Comparison of ENCODE assay signal across 37 cellular contexts in genomic region chr10:10714327-10714726, GRCh38.
"Had no signal": no experiment of that assay in that cellular context is flagged by ENCODE, and none has a peak within 500 bp of the region (broad histone marks: within the 10 kb centered on the region; RNA-seq: fewer than 3 reads in every experiment).

No MANE protein-coding gene starts in this region.

- H3K27ac ChIP-seq: adrenal gland, ascending aorta, body of pancreas, brain microvascular endothelial cell, breast epithelium, cardiac muscle cell had no signal

- DNase-seq: activated effector memory CD4-positive, alpha-beta T cell treated with anti-CD3 and anti-CD28 coated beads, Interleukin-2, amount 50 U/mL, for 16 hours; activated effector memory CD4-positive, alpha-beta T cell treated with Interleukin-2 at 50 U/mL for 16 hours; activated gamma-delta T cell; activated gamma-delta T cell treated with Interleukin-2 at 50 U/mL for 16 hours; activated naive CD4-positive, alpha-beta T cell; activated naive CD4-positive, alpha-beta T cell treated with anti-CD3 and anti-CD28 coated beads for 36 hours; activated naive CD4-positive, alpha-beta T cell treated with anti-CD3 and anti-CD28 coated beads, Interleukin-2, amount 10 ng/mL, durations not matched to agents 7 days and 5 days; activated naive CD4-positive, alpha-beta T cell treated with anti-CD3 and anti-CD28 coated beads, Interleukin-2, amount 50 U/mL, for 16 hours; activated naive CD4-positive, alpha-beta T cell treated with Interleukin-2 at 50 U/mL for 16 hours; activated naive CD8-positive, alpha-beta T cell treated with anti-CD3 and anti-CD28 coated beads for 36 hours; activated naive CD8-positive, alpha-beta T cell treated with anti-CD3 and anti-CD28 coated beads, Interleukin-2, amount 10 ng/mL, durations not matched to agents 7 days and 5 days; activated naive CD8-positive, alpha-beta T cell treated with anti-CD3 and anti-CD28 coated beads, Interleukin-2, amount 50 U/mL, for 24 hours; activated T-cell treated with anti-CD3 and anti-CD28 coated beads, Interleukin-2, amount 50 U/mL, for 24 hours; activated T-cell treated with anti-CD3 and anti-CD28 coated beads, Interleukin-2, amount 50 U/mL, for 4 hours; activated T-cell treated with anti-CD3 and anti-CD28 coated beads, Interleukin-2, amount 50 U/mL, for 48 hours; activated T-cell treated with anti-CD3 and anti-CD28 coated beads, Interleukin-2, amount 50 U/mL, for 72 hours; adrenal gland; amniotic stem cell; amygdala; anterior cingulate cortex; aorta; body of pancreas; brain microvascular endothelial cell; caudate nucleus; central memory CD4-positive, alpha-beta T cell; cerebellar nuclear complex had no signal

- H3K4me1 ChIP-seq: adrenal gland, ascending aorta, body of pancreas, breast epithelium had no signal

- H3K9me3 Mint-ChIP-seq: activated naive CD4-positive, alpha-beta T cell treated with anti-CD3 and anti-CD28 coated beads for 36 hours; activated naive CD4-positive, alpha-beta T cell treated with anti-CD3 and anti-CD28 coated beads, Interleukin-2, amount 10 ng/mL, durations not matched to agents 7 days and 5 days; activated naive CD4-positive, alpha-beta T cell treated with anti-CD3 and anti-CD28 coated beads, Interleukin-2, amount 50 U/mL, for 24 hours; activated naive CD8-positive, alpha-beta T cell treated with anti-CD3 and anti-CD28 coated beads for 36 hours; activated naive CD8-positive, alpha-beta T cell treated with anti-CD3 and anti-CD28 coated beads, Interleukin-2, amount 50 U/mL, for 24 hours; activated T-cell treated with anti-CD3 and anti-CD28 coated beads, Interleukin-2, amount 50 U/mL, for 24 hours; activated T-cell treated with anti-CD3 and anti-CD28 coated beads, Interleukin-2, amount 50 U/mL, for 4 hours; activated T-cell treated with anti-CD3 and anti-CD28 coated beads, Interleukin-2, amount 50 U/mL, for 72 hours; activated T-helper 1 cell treated with anti-CD3 and anti-CD28 coated beads, Interleukin-12 subunit alpha, Interleukin-12 subunit beta, Interleukin-2, Interleukin-4 antibody, amounts not matched to agents 30 ng/mL and 10 ng/mL and 1 ng/mL, durations not matched to agents 14 hours and 24 hours and 36 hours; activated T-helper 17 cell treated with anti-CD3 and anti-CD28 coated beads, Interleukin-2, amount 50 U/mL, for 72 hours; activated T-helper 2 cell treated with anti-CD3 and anti-CD28 coated beads, Interferon-gamma antibody, Interleukin-2, Interleukin-4, amounts not matched to agents 10 μg/mL and 5 μg/mL and 100 μg/mL, durations not matched to agents 14 hours and 24 hours and 36 hours had no signal

- H3K36me3 ChIP-seq: adrenal gland, ascending aorta, brain microvascular endothelial cell, breast epithelium, cardiac muscle cell had no signal

- H3K4me1 Mint-ChIP-seq: activated naive CD4-positive, alpha-beta T cell treated with anti-CD3 and anti-CD28 coated beads, Interleukin-2, amount 10 ng/mL, durations not matched to agents 7 days and 5 days; activated naive CD4-positive, alpha-beta T cell treated with anti-CD3 and anti-CD28 coated beads, Interleukin-2, amount 50 U/mL, for 24 hours; activated naive CD8-positive, alpha-beta T cell treated with anti-CD3 and anti-CD28 coated beads for 36 hours; activated naive CD8-positive, alpha-beta T cell treated with anti-CD3 and anti-CD28 coated beads, Interleukin-2, amount 10 ng/mL, durations not matched to agents 7 days and 5 days; activated naive CD8-positive, alpha-beta T cell treated with anti-CD3 and anti-CD28 coated beads, Interleukin-2, amount 50 U/mL, for 24 hours; activated T-helper 17 cell treated with anti-CD3 and anti-CD28 coated beads, Interleukin-2, amount 50 U/mL, for 72 hours; central memory CD8-positive, alpha-beta T cell had no signal

- H3K9me3 ChIP-seq: adrenal gland, ascending aorta, body of pancreas, breast epithelium had no signal

- H3K4me3 ChIP-seq: adrenal gland, ascending aorta, body of pancreas, breast epithelium, cardiac muscle cell had no signal

- ATAC-seq: activated naive CD4-positive, alpha-beta T cell treated with anti-CD3 and anti-CD28 coated beads, Interleukin-2, amount 50 U/mL, for 72 hours; activated naive CD8-positive, alpha-beta T cell treated with anti-CD3 and anti-CD28 coated beads, Interleukin-2, amount 50 U/mL, for 24 hours; activated T-cell treated with anti-CD3 and anti-CD28 coated beads, Interleukin-2, amount 50 U/mL, for 4 hours; activated T-cell treated with anti-CD3 and anti-CD28 coated beads, Interleukin-2, amount 50 U/mL, for 72 hours; activated T-helper 17 cell treated with anti-CD3 and anti-CD28 coated beads, Interleukin-2, amount 50 U/mL, for 72 hours; body of pancreas had no signal

- H3K4me3 Mint-ChIP-seq: activated naive CD4-positive, alpha-beta T cell treated with anti-CD3 and anti-CD28 coated beads for 36 hours; activated naive CD4-positive, alpha-beta T cell treated with anti-CD3 and anti-CD28 coated beads, Interleukin-2, amount 10 ng/mL, durations not matched to agents 7 days and 5 days; activated naive CD4-positive, alpha-beta T cell treated with anti-CD3 and anti-CD28 coated beads, Interleukin-2, amount 50 U/mL, for 24 hours; activated naive CD8-positive, alpha-beta T cell; activated naive CD8-positive, alpha-beta T cell treated with anti-CD3 and anti-CD28 coated beads for 36 hours; activated naive CD8-positive, alpha-beta T cell treated with anti-CD3 and anti-CD28 coated beads, Interleukin-2, amount 10 ng/mL, durations not matched to agents 7 days and 5 days; activated naive CD8-positive, alpha-beta T cell treated with anti-CD3 and anti-CD28 coated beads, Interleukin-2, amount 50 U/mL, for 24 hours; activated T-cell treated with anti-CD3 and anti-CD28 coated beads, Interleukin-2, amount 50 U/mL, for 24 hours; activated T-cell treated with anti-CD3 and anti-CD28 coated beads, Interleukin-2, amount 50 U/mL, for 4 hours; activated T-cell treated with anti-CD3 and anti-CD28 coated beads, Interleukin-2, amount 50 U/mL, for 72 hours; activated T-helper 1 cell treated with anti-CD3 and anti-CD28 coated beads, Interleukin-12 subunit alpha, Interleukin-12 subunit beta, Interleukin-2, Interleukin-4 antibody, amounts not matched to agents 30 ng/mL and 10 ng/mL and 1 ng/mL, durations not matched to agents 14 hours and 24 hours and 36 hours; activated T-helper 17 cell treated with anti-CD3 and anti-CD28 coated beads, Interleukin-2, amount 50 U/mL, for 72 hours; brain; central memory CD8-positive, alpha-beta T cell had no signal

- H3K36me3 Mint-ChIP-seq: activated naive CD4-positive, alpha-beta T cell treated with anti-CD3 and anti-CD28 coated beads, Interleukin-2, amount 10 ng/mL, durations not matched to agents 7 days and 5 days; activated naive CD4-positive, alpha-beta T cell treated with anti-CD3 and anti-CD28 coated beads, Interleukin-2, amount 50 U/mL, for 24 hours; activated naive CD4-positive, alpha-beta T cell treated with anti-CD3 and anti-CD28 coated beads, Interleukin-2, amount 50 U/mL, for 72 hours; activated naive CD8-positive, alpha-beta T cell treated with anti-CD3 and anti-CD28 coated beads for 36 hours; activated naive CD8-positive, alpha-beta T cell treated with anti-CD3 and anti-CD28 coated beads, Interleukin-2, amount 10 ng/mL, durations not matched to agents 7 days and 5 days; brain had no signal

- H3K27ac Mint-ChIP-seq: activated naive CD4-positive, alpha-beta T cell treated with anti-CD3 and anti-CD28 coated beads for 36 hours; activated naive CD4-positive, alpha-beta T cell treated with anti-CD3 and anti-CD28 coated beads, Interleukin-2, amount 10 ng/mL, durations not matched to agents 7 days and 5 days; activated naive CD4-positive, alpha-beta T cell treated with anti-CD3 and anti-CD28 coated beads, Interleukin-2, amount 50 U/mL, for 24 hours; activated naive CD4-positive, alpha-beta T cell treated with anti-CD3 and anti-CD28 coated beads, Interleukin-2, amount 50 U/mL, for 72 hours; activated naive CD8-positive, alpha-beta T cell; activated naive CD8-positive, alpha-beta T cell treated with anti-CD3 and anti-CD28 coated beads for 36 hours; activated naive CD8-positive, alpha-beta T cell treated with anti-CD3 and anti-CD28 coated beads, Interleukin-2, amount 10 ng/mL, durations not matched to agents 7 days and 5 days; activated naive CD8-positive, alpha-beta T cell treated with anti-CD3 and anti-CD28 coated beads, Interleukin-2, amount 50 U/mL, for 24 hours; activated T-cell treated with anti-CD3 and anti-CD28 coated beads, Interleukin-2, amount 50 U/mL, for 24 hours; activated T-cell treated with anti-CD3 and anti-CD28 coated beads, Interleukin-2, amount 50 U/mL, for 72 hours; activated T-helper 1 cell treated with anti-CD3 and anti-CD28 coated beads, Interleukin-12 subunit alpha, Interleukin-12 subunit beta, Interleukin-2, Interleukin-4 antibody, amounts not matched to agents 30 ng/mL and 10 ng/mL and 1 ng/mL, durations not matched to agents 14 hours and 24 hours and 36 hours; activated T-helper 17 cell treated with anti-CD3 and anti-CD28 coated beads, Interleukin-2, amount 50 U/mL, for 72 hours; activated T-helper 2 cell treated with anti-CD3 and anti-CD28 coated beads, Interferon-gamma antibody, Interleukin-2, Interleukin-4, amounts not matched to agents 10 μg/mL and 5 μg/mL and 100 μg/mL, durations not matched to agents 14 hours and 24 hours and 36 hours had no signal

- H3K27me3 Mint-ChIP-seq: activated naive CD4-positive, alpha-beta T cell treated with anti-CD3 and anti-CD28 coated beads, Interleukin-2, amount 50 U/mL, for 24 hours; activated naive CD8-positive, alpha-beta T cell; activated naive CD8-positive, alpha-beta T cell treated with anti-CD3 and anti-CD28 coated beads, Interleukin-2, amount 10 ng/mL, durations not matched to agents 7 days and 5 days; activated naive CD8-positive, alpha-beta T cell treated with anti-CD3 and anti-CD28 coated beads, Interleukin-2, amount 50 U/mL, for 24 hours; activated T-cell treated with anti-CD3 and anti-CD28 coated beads, Interleukin-2, amount 50 U/mL, for 24 hours; brain had no signal
